In the genomic region with DNA sequence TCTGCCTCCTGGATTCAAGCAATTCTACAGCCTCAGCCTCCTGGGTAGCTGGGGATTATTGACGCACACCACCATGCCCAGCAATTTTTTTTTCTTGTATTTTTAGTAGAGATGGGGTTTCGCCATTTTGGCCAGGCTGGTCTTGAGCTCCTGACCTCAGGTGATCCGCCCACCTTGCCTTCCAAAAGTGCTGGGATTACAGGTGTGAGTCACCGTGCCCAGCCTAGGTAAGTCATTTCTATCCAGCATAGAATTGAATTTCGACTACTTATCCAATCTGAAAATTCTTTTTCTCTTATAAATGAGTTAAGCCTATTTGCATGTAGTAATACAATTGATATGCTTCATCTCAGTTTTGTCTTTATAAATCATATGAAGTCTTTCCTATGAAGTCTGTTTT, we compare ENCODE assay signal across 9 cellular contexts.
"Had no signal": no experiment of that assay in that cellular context is flagged by ENCODE, and none has a peak within 500 bp of the region (broad histone marks: within the 10 kb centered on the region; RNA-seq: fewer than 3 reads in every experiment).

No MANE protein-coding gene starts in this region.

- FAIRE-seq: H1, H54, HTR-8/SVneo, K562 had no signal

- H3K4me1 Mint-ChIP-seq: H9 had no signal

- H3K4me3 ChIP-seq: GM23248, K562 had no signal

- H3K9me3 Mint-ChIP-seq: H9, HFFc6 had no signal

- H3K9ac ChIP-seq: GM23248 had no signal

- H3K27ac ChIP-seq: GM23248 had no signal

- DNase-seq: GM23248, H9, HCEC 1CT, HFFc6, IMR-90 had no signal

- H3K27ac Mint-ChIP-seq: H9, HFFc6 had no signal

- H2AFZ ChIP-seq: GM23248 had no signal

- ATAC-seq: K562 had no signal

- H3K4me3 Mint-ChIP-seq: H9, HFFc6 had no signal
